ENCODE assay signal across 8 cellular contexts in genomic region chr13:100089633-100090032, GRCh38. TPM values are rescaled to one million over a fixed set of nuclear protein-coding genes. Genes with fewer than 3 reads are reported as not detected.
A peak's percentile ranks its signal among the peaks of the same experiment; 100 is the strongest.
DNase-seq lines count a peak whose midpoint lies in the region; ATAC-seq and TF ChIP-seq lines count a peak whose summit lies in the region.

No MANE protein-coding gene starts in this region.

- H3K4me1 ChIP-seq in neutrophil (ENCODE audit: control insufficient read depth in 1 of 2, insufficient read depth in 1 of 2, low read depth in 1 of 2, low read length in 1 of 2) = peaks cover 11 to 18% of the 10 kb centered on the region in 2 experiments

- ATAC-seq in GM18520 (IDR thresholded peaks at IDR 0.05; ENCODE audit: unreplicated experiment) = no peak

- DNase-seq in DMS 273 (lab: John Stamatoyannopoulos, UW; ENCODE audit: unreplicated experiment) (peak; percentile 37), DMS 273 treated with DMSO at 0.1 percent for 48 hours (lab: John Stamatoyannopoulos, UW) (no peak), H7 (no peak), RPMI7951 (ENCODE audit: low read depth) (peak; percentile 11), epithelial cell of prostate (ENCODE audit: low read depth, low spot score) (no peak), kidney glomerular epithelial cell (lab: John Stamatoyannopoulos, UW) (no peak)

- peaks cover 5% of the 10 kb centered on the region for H3K36me3 ChIP-seq in H7 (replicated peaks; ENCODE audit: control insufficient read depth, insufficient read depth, low read length)
- H3K36me3 ChIP-seq in neutrophil = no peaks in the 10 kb centered on the region

- peak overlapping the region; percentile 99 for H3K4me3 ChIP-seq in H7 (ENCODE audit: insufficient read depth, low read depth, low read length)
- H3K4me3 ChIP-seq in neutrophil (ENCODE audit: low read depth in 1 of 2, low read length in 1 of 2) = peak overlapping the region; percentile 63 to 69

- peak overlapping the region; percentile 8 for H3K27ac ChIP-seq in epithelial cell of prostate
- no peak overlapping the region for H3K27ac ChIP-seq in neutrophil

- no peaks in the 10 kb centered on the region for H3K27me3 ChIP-seq in H7 (ENCODE audit: control insufficient read depth, insufficient read depth, low read length)
- H3K27me3 ChIP-seq in neutrophil = peaks cover 54% of the 10 kb centered on the region

- H3K9me3 ChIP-seq in neutrophil = no peaks in the 10 kb centered on the region

- TF ChIP-seq CTCF in neutrophil (IDR thresholded peaks at IDR 0.05) = no peak

RNA-seq across cellular contexts. Expression of gene PCCA, which starts 0.7 kb away (rescaled TPM):
- 23.9 and 45.8 TPM in 2 replicates for total RNA-seq in H7 (2014; rRNA removed; shearing (Covaris generic))
- total RNA-seq in RPMI7951 (2014; rRNA removed; shearing (Covaris generic)) = 10.3 and 16.2 TPM in 2 replicates

Comparison
In these comparisons a context has a peak if more than half of its experiments do, and no peak if none do; other contexts are left out.
1. DNase-seq: peak in DMS 273 (single experiment) and RPMI7951 (single experiment); none in DMS 273 treated with DMSO at 0.1 percent for 48 hours (single experiment), H7 (single experiment), epithelial cell of prostate (single experiment) and kidney glomerular epithelial cell (single experiment).